22 cellular contexts compared by ENCODE assay signal in the genomic region with DNA sequence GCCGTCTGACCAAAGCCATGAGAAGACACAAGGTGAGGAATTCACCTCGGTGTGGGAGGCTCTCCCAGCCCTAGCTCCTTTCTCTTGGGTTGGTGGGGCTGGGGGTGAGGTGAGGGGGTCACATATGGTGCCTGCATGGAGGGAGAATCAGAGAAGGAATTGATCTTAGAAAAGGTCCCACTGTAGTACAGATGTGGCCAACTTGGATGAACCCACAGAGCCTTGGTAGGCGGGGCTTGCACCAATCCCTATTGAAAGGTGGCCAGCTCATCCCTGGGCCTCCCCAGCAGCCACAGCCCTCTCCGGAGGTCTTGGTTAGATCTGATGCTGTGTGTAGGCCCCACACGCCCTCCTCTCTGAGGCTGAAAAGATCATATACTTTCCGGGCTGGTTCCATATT. TPM values are rescaled to one million over a fixed set of nuclear protein-coding genes. Genes with fewer than 3 reads are reported as not detected.
"Had no signal": no experiment of that assay in that cellular context is flagged by ENCODE, and none has a peak within 500 bp of the region (broad histone marks: within the 10 kb centered on the region; RNA-seq: fewer than 3 reads in every experiment).

No MANE protein-coding gene starts in this region.

- ATAC-seq: activated CD4-positive, CD25-positive, alpha-beta regulatory T cell treated with anti-CD3 and anti-CD28 coated beads, Interleukin-2, amount 50 U/mL, for 24 hours; gastrocnemius medialis; naive thymus-derived CD4-positive, alpha-beta T cell had no signal

- H3K9me3 Mint-ChIP-seq: activated CD4-positive, alpha-beta memory T cell treated with anti-CD3 and anti-CD28 coated beads, Interleukin-2, amount 10 ng/mL, durations not matched to agents 7 days and 5 days; activated T-cell treated with anti-CD3 and anti-CD28 coated beads, Interleukin-2, amount 50 U/mL, for 24 hours; naive thymus-derived CD4-positive, alpha-beta T cell had no signal

- H2AFZ ChIP-seq: parathyroid adenoma had no signal

- H3K79me2 ChIP-seq: parathyroid adenoma had no signal

- H3K36me3 ChIP-seq: gastrocnemius medialis, right atrium auricular region, upper lobe of left lung had no signal

- H3K27ac ChIP-seq: gastrocnemius medialis, parathyroid adenoma, right atrium auricular region, VCaP had no signal

- H3K27me3 ChIP-seq: gastrocnemius medialis, right atrium auricular region, upper lobe of left lung had no signal

- H3K27me3 Mint-ChIP-seq: activated CD4-positive, alpha-beta memory T cell treated with anti-CD3 and anti-CD28 coated beads, Interleukin-2, amount 10 ng/mL, durations not matched to agents 7 days and 5 days; activated T-cell treated with anti-CD3 and anti-CD28 coated beads, Interleukin-2, amount 50 U/mL, for 24 hours; naive thymus-derived CD4-positive, alpha-beta T cell had no signal

- H3K9ac ChIP-seq: parathyroid adenoma had no signal

- H3K4me3 ChIP-seq: gastrocnemius medialis, right atrium auricular region, upper lobe of left lung had no signal

- DNase-seq: activated CD4-positive, alpha-beta memory T cell treated with anti-CD3 and anti-CD28 coated beads, Interleukin-2, amount 10 ng/mL, durations not matched to agents 7 days and 5 days; activated CD4-positive, alpha-beta T cell treated with anti-CD3 and anti-CD28 coated beads for 48 hours; activated CD8-positive, alpha-beta memory T cell treated with anti-CD3 and anti-CD28 coated beads, Interleukin-2, amount 50 U/mL, for 48 hours; activated gamma-delta T cell treated with Interleukin-2 at 50 U/mL for 16 hours; activated naive CD4-positive, alpha-beta T cell treated with anti-CD3 and anti-CD28 coated beads, Interleukin-2, amount 50 U/mL, for 16 hours; activated T-cell treated with anti-CD3 and anti-CD28 coated beads, Interleukin-2, amount 50 U/mL, for 24 hours; amygdala; effector CD4-positive, alpha-beta T cell; gastrocnemius medialis; glutamatergic neuron; mammary epithelial cell; midbrain; naive thymus-derived CD4-positive, alpha-beta T cell; nucleus accumbens; stimulated activated CD4-positive, alpha-beta T cell treated with anti-CD3 and anti-CD28 coated beads, Interleukin-2, amount 100 ng/mL, for 48 hours; stimulated activated naive CD4-positive, alpha-beta T cell treated with Interleukin-2 at 50 U/mL for 16 hours; upper lobe of left lung had no signal

- H3K27ac Mint-ChIP-seq: activated CD4-positive, alpha-beta memory T cell treated with anti-CD3 and anti-CD28 coated beads, Interleukin-2, amount 10 ng/mL, durations not matched to agents 7 days and 5 days; activated T-cell treated with anti-CD3 and anti-CD28 coated beads, Interleukin-2, amount 50 U/mL, for 24 hours had no signal

- H3K4me3 Mint-ChIP-seq: activated CD4-positive, alpha-beta memory T cell treated with anti-CD3 and anti-CD28 coated beads, Interleukin-2, amount 10 ng/mL, durations not matched to agents 7 days and 5 days; activated T-cell treated with anti-CD3 and anti-CD28 coated beads, Interleukin-2, amount 50 U/mL, for 24 hours; naive thymus-derived CD4-positive, alpha-beta T cell had no signal

- H3K9me3 ChIP-seq: gastrocnemius medialis, right atrium auricular region, upper lobe of left lung had no signal

- H3K4me1 ChIP-seq: gastrocnemius medialis, parathyroid adenoma had no signal

RNA-seq across cellular contexts. Expression of a gene that starts 19.0 kb away (rescaled TPM):
- total RNA-seq: pulmonary artery endothelial cell had no signal
